In the genomic region with DNA sequence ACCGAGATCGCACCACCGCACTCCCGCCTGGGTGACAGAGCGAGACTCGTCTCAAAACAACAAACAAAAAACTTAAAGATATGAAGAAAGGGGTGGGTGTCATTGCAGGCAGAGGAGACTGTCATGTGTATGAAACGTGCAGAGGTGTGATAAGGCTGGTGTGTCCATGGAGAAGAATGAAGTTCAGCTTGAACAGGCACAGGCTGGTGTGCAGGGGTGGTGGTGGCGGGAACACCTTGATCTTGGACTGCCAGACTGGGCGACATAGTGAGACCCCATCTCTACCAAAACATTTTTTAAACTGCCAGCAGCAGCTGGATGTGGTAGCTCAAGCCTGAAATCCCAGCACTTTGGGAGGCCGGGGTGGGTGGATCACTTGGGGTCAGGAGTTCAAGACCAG, we compare ENCODE assay signal across 22 cellular contexts.
DNase-seq lines count a peak whose midpoint lies in the region; ATAC-seq and TF ChIP-seq lines count a peak whose summit lies in the region.
"Had no signal": no experiment of that assay in that cellular context is flagged by ENCODE, and none has a peak within 500 bp of the region (broad histone marks: within the 10 kb centered on the region; RNA-seq: fewer than 3 reads in every experiment).

No MANE protein-coding gene starts in this region.

- H3K4me2 ChIP-seq in fibroblast of lung (ENCODE audit: extremely low read depth, insufficient read depth, low read length), result no peak overlapping the region

- H4K20me1 ChIP-seq in fibroblast of lung (ENCODE audit: control insufficient read depth, extremely low read depth, insufficient read depth, low read length), result no peaks in the 10 kb centered on the region

- H3K27me3 Mint-ChIP-seq in stimulated activated memory B cell treated with anti-CD40 and anti-IgM and Interleukin-4, amounts not matched to agents 10 μg/mL and 1 μg/mL and 100 μg/mL, for 72 hours, result no peaks in the 10 kb centered on the region
- H3K27me3 Mint-ChIP-seq: activated T-cell treated with anti-CD3 and anti-CD28 coated beads, Interleukin-2, amount 50 U/mL, for 24 hours had no signal

- peaks cover 4% of the 10 kb centered on the region for H3K4me1 ChIP-seq in HEK293 (ENCODE audit: control insufficient read depth, insufficient read depth, low read length)
- H3K4me1 ChIP-seq in fibroblast of lung (ENCODE audit: control insufficient read depth, extremely low read depth, insufficient read depth, low read length), result peaks cover 5% of the 10 kb centered on the region
- H3K4me1 ChIP-seq: HAP-1 had no signal

- H3K4me3 ChIP-seq in HEK293 (ENCODE audit: low read depth, low read length) (no peak overlapping the region), WERI-Rb-1 (ENCODE audit: low read depth, low read length) (no peak overlapping the region), fibroblast of lung (replicated peaks in 1 of 4; ENCODE audit: control extremely low read depth in 1 of 4, insufficient read depth in 1 of 4, low read depth in 3 of 4, low read length in 4 of 4) (no peak overlapping the region), foreskin fibroblast (ENCODE audit: low read depth in 1 of 2, low read length in 2 of 2) (no peak overlapping the region)
- H3K4me3 ChIP-seq: HAP-1, left lung, transverse colon had no signal

- no peaks in the 10 kb centered on the region for H3K36me3 Mint-ChIP-seq in stimulated activated memory B cell treated with anti-CD40 and anti-IgM and Interleukin-4, amounts not matched to agents 10 μg/mL and 1 μg/mL and 100 μg/mL, for 72 hours
- H3K36me3 Mint-ChIP-seq: brain had no signal

- no peaks in the 10 kb centered on the region for H3K36me3 ChIP-seq in HEK293 (ENCODE audit: control insufficient read depth in 2 of 2, insufficient read depth in 1 of 2, low read length in 2 of 2)
- H3K36me3 ChIP-seq in WERI-Rb-1, result no peaks in the 10 kb centered on the region
- H3K36me3 ChIP-seq in fibroblast of lung (ENCODE audit: control insufficient read depth, insufficient read depth, low read length), result no peaks in the 10 kb centered on the region
- H3K36me3 ChIP-seq: HAP-1, left lung, transverse colon had no signal

- peak overlapping the region; percentile 70 for H3K27ac Mint-ChIP-seq in stimulated activated memory B cell treated with anti-CD40 and anti-IgM and Interleukin-4, amounts not matched to agents 10 μg/mL and 1 μg/mL and 100 μg/mL, for 72 hours
- H3K27ac Mint-ChIP-seq: activated CD4-positive, alpha-beta T cell treated with anti-CD3 and anti-CD28 coated beads, Interleukin-2, amount 10 ng/mL, durations not matched to agents 7 days and 5 days had no signal

- H3K4me1 Mint-ChIP-seq in stimulated activated memory B cell treated with anti-CD40 and anti-IgM and Interleukin-4, amounts not matched to agents 10 μg/mL and 1 μg/mL and 100 μg/mL, for 72 hours, result peaks cover 27% of the 10 kb centered on the region

- no peak for ATAC-seq in stimulated activated memory B cell treated with anti-CD40 and anti-IgM and Interleukin-4, amounts not matched to agents 10 μg/mL and 1 μg/mL and 100 μg/mL, for 72 hours
- no peak for ATAC-seq in left lobe of liver
- ATAC-seq: Right ventricle myocardium inferior had no signal

- TF ChIP-seq CTCF in HEK293 (tag by site-specific recombination; IDR thresholded peaks at IDR 0.05) (no peak), WERI-Rb-1 (IDR thresholded peaks at IDR 0.05; ENCODE audit: low read depth, low read length) (no peak), fibroblast of lung (conservative IDR thresholded peaks at IDR 0.05 in 1 of 2, IDR thresholded peaks at IDR 0.05 in 1 of 2; ENCODE audit: low read depth in 1 of 2, low read length in 2 of 2) (no peak), foreskin fibroblast (IDR thresholded peaks at IDR 0.05; ENCODE audit: low read depth, low read length) (no peak)

- H3K9me3 Mint-ChIP-seq in stimulated activated memory B cell treated with anti-CD40 and anti-IgM and Interleukin-4, amounts not matched to agents 10 μg/mL and 1 μg/mL and 100 μg/mL, for 72 hours, result no peaks in the 10 kb centered on the region
- H3K9me3 Mint-ChIP-seq: activated CD4-positive, alpha-beta T cell treated with anti-CD3 and anti-CD28 coated beads, Interleukin-2, amount 10 ng/mL, durations not matched to agents 7 days and 5 days; activated T-cell treated with anti-CD3 and anti-CD28 coated beads, Interleukin-2, amount 50 U/mL, for 24 hours had no signal

- DNase-seq in WERI-Rb-1 (no peak), fibroblast of lung (ENCODE audit: low read depth in 2 of 2) (no peak), foreskin fibroblast (no peak), left lobe of liver (ENCODE audit: low spot score) (no peak), NCI-H1105 (lab: John Stamatoyannopoulos, UW) (no peak)
- DNase-seq: activated CD4-positive, alpha-beta T cell treated with anti-CD3 and anti-CD28 coated beads, Interleukin-2, amount 10 ng/mL, durations not matched to agents 7 days and 5 days; activated T-cell treated with anti-CD3 and anti-CD28 coated beads, Interleukin-2, amount 50 U/mL, for 24 hours; DMS79 treated with DMSO at 0.1 percent for 48 hours; effector CD4-positive, alpha-beta T cell; foreskin melanocyte; GF-D8; left lung; NCI-H1436 treated with DMSO at 0.1 percent for 48 hours; NCI-H2107; occipital lobe; transverse colon had no signal

- H2AFZ ChIP-seq in fibroblast of lung (ENCODE audit: low read length), result no peak overlapping the region

- H3K27me3 ChIP-seq in WERI-Rb-1 (ENCODE audit: insufficient read depth, low read depth, severe bottlenecking) (no peaks in the 10 kb centered on the region), fibroblast of lung (ENCODE audit: control insufficient read depth, insufficient read depth, low read length) (no peaks in the 10 kb centered on the region)
- H3K27me3 ChIP-seq: left lung, transverse colon had no signal

- H3K9me3 ChIP-seq in HEK293 (ENCODE audit: control insufficient read depth, insufficient read depth, low read depth, low read length) (no peaks in the 10 kb centered on the region), WERI-Rb-1 (ENCODE audit: severe bottlenecking) (no peaks in the 10 kb centered on the region), fibroblast of lung (ENCODE audit: control insufficient read depth, insufficient read depth, low read depth, low read length) (no peaks in the 10 kb centered on the region)
- H3K9me3 ChIP-seq: HAP-1, left lung, transverse colon had no signal

- H3K27ac ChIP-seq in HEK293 (ENCODE audit: extremely low read depth, low read depth, low read length) (no peak overlapping the region), WERI-Rb-1 (peak overlapping the region; percentile 48), fibroblast of lung (ENCODE audit: insufficient read depth, low read length) (peak overlapping the region; percentile 26)
- H3K27ac ChIP-seq: C4-2B had no signal

- CTCF ChIA-PET in HEK293 (lab: Yijun Ruan, JAX), result interaction anchor here (0.6 to 1.4 kb wide), 3 partner anchors 13 to 108 kb away, joined by 3 read pairs; no protein-coding TSS in a partner anchor

- no peak overlapping the region for H3K4me3 Mint-ChIP-seq in stimulated activated memory B cell treated with anti-CD40 and anti-IgM and Interleukin-4, amounts not matched to agents 10 μg/mL and 1 μg/mL and 100 μg/mL, for 72 hours
- H3K4me3 Mint-ChIP-seq: activated CD4-positive, alpha-beta T cell treated with anti-CD3 and anti-CD28 coated beads, Interleukin-2, amount 10 ng/mL, durations not matched to agents 7 days and 5 days; activated T-cell treated with anti-CD3 and anti-CD28 coated beads, Interleukin-2, amount 50 U/mL, for 24 hours; brain had no signal

- H3K79me2 ChIP-seq in fibroblast of lung (ENCODE audit: control insufficient read depth, insufficient read depth, low read length), result no peaks in the 10 kb centered on the region

- H3K9ac ChIP-seq in fibroblast of lung (ENCODE audit: insufficient read depth, low read length), result no peak overlapping the region

- POLR2A ChIA-PET in HEK293 (lab: Yijun Ruan, JAX), result interaction anchor here (1.2 to 1.6 kb wide), 2 partner anchors 70 to 76 kb away, joined by 4 read pairs; partner anchors contain the start of gene UGCG

TF ChIP-seq in HEK293, 187 proteins besides CTCF, POLR2A, EP300 and RAD21:
- no peak for TF ChIP-seq ZNF571 (tag by site-specific recombination; IDR thresholded peaks at IDR 0.05)
- peak; percentile 91 for TF ChIP-seq ZNF121 (tag by site-specific recombination; IDR thresholded peaks at IDR 0.05)
- no peak for TF ChIP-seq ZNF558 (tag by site-specific recombination; IDR thresholded peaks at IDR 0.05)
TF ChIP-seq in HEK293: peak in this region for 1.
